In the genomic region with DNA sequence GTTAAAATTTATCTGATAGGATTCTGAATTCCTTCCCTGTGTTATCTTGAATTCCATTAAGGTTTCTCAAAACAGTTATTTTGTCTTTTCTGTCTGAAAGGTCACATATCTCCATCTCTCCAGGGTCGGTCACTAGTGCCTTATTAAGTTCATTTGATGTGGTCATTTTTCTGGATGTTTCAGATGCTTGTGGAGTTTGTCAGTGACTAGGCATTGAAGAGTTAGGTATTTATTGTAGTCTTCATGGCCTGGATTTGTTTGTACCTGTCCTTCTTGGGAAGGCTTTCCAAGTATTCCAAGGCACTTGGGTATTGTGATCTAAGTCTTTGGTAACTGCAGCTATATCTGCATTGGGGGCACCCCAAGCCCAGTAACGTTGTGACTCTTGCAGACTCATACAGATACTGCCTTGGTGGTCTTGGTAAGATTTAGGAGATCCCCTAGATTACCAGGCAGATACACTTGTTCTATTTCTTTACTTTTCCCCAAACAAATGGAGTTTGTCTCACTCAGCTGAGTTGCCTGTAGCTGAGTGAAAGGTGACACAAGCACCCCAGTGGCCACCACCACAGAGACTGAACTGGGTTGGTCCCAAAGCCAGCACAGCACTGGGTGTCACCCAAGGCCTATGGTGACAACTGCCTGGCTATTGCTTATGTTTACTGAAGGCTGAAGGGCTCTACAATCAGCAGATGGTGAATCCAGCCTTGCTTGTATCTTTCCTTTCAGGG, we compare ENCODE assay signal across 1 cellular context.
TF ChIP-seq lines count a peak whose summit lies in the region.

No MANE protein-coding gene starts in this region.

TF ChIP-seq in SK-N-SH, 30 proteins besides CTCF, POLR2A, EP300 and RAD21:
- TF ChIP-seq JUND (IDR thresholded peaks at IDR 0.05) = peak; percentile 34; the same call in 1 of the 2 replicates
- TF ChIP-seq FOXJ3 (CRISPR knock-in tag; IDR thresholded peaks at IDR 0.05) = no peak
- TF ChIP-seq TEAD4 (IDR thresholded peaks at IDR 0.05; ENCODE audit: borderline replicate concordance, insufficient read depth) = peak; percentile 40; the same call in 1 of the 2 replicates
- TF ChIP-seq PBX3 (IDR thresholded peaks at IDR 0.05) = peak; percentile 29
TF ChIP-seq in SK-N-SH: peak in this region for 3.
